22 cellular contexts compared by ENCODE assay signal in the genomic region with DNA sequence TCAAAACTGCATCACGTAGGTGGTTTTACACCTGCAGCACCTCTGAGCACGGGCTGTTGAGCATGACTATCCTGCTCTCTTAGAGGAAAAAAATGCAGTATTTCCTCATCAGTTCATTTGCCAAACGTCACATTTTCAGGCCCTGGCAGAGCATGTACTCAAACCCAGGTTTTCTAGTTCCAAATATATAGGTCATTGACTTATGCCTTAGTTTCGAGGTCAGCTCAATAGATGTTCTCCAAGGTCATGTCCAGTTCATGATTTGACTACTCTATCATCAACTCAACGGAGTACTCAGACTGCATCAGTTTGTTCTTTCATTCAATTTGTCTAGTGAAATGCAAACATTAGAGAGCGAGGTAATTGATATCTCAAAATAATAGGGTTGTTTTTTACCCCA.
"Had no signal": no experiment of that assay in that cellular context is flagged by ENCODE, and none has a peak within 500 bp of the region (broad histone marks: within the 10 kb centered on the region; RNA-seq: fewer than 3 reads in every experiment).

No MANE protein-coding gene starts in this region.

- DNase-seq: colonic mucosa; dermis blood vessel endothelial cell; esophagus squamous epithelium; foreskin fibroblast; glutamatergic neuron; islet precursor cell; lower lobe of right lung; midbrain; naive B cell; right cardiac atrium; stimulated activated CD4-positive, alpha-beta T cell treated with anti-CD3 and anti-CD28 coated beads, Interleukin-4, amount 100 ng/mL, for 1 hour; stimulated activated CD8-positive, alpha-beta memory T cell treated with anti-CD3 and anti-CD28 coated beads, Interleukin-4, amount 100 ng/mL, for 48 hours; stimulated activated naive CD8-positive, alpha-beta T cell treated with anti-CD3 and anti-CD28 coated beads, Interleukin-15, Interleukin-2, amounts not matched to agents 100 U/mL and 50 U/mL, for 24 hours; tibial artery; upper lobe of left lung; uterus had no signal

- H3K36me3 ChIP-seq: colonic mucosa, esophagus squamous epithelium, gastroesophageal sphincter, lower lobe of right lung, tibial artery, upper lobe of left lung, uterus had no signal

- H3K9me3 Mint-ChIP-seq: memory B cell; naive B cell; neural crest cell; stimulated activated effector memory CD8-positive, alpha-beta T cell treated with anti-CD3 and anti-CD28 coated beads, Interleukin-12 subunit alpha, Interleukin-12 subunit beta, amount 100 ng/mL, for 72 hours had no signal

- H3K4me3 Mint-ChIP-seq: memory B cell; naive B cell; neural crest cell; stimulated activated effector memory CD8-positive, alpha-beta T cell treated with anti-CD3 and anti-CD28 coated beads, Interleukin-12 subunit alpha, Interleukin-12 subunit beta, amount 100 ng/mL, for 72 hours had no signal

- H3K9me3 ChIP-seq: colonic mucosa, esophagus squamous epithelium, gastroesophageal sphincter, lower lobe of right lung, tibial artery, upper lobe of left lung, uterus had no signal

- H3K27ac Mint-ChIP-seq: memory B cell; stimulated activated effector memory CD8-positive, alpha-beta T cell treated with anti-CD3 and anti-CD28 coated beads, Interleukin-12 subunit alpha, Interleukin-12 subunit beta, amount 100 ng/mL, for 72 hours had no signal

- H3K36me3 Mint-ChIP-seq: memory B cell, naive B cell had no signal

- H3K4me3 ChIP-seq: colonic mucosa, esophagus squamous epithelium, gastroesophageal sphincter, lower lobe of right lung, smooth muscle cell, tibial artery, upper lobe of left lung, uterus had no signal

- H3K27ac ChIP-seq: colonic mucosa, esophagus squamous epithelium, gastroesophageal sphincter, lower lobe of right lung, tibial artery, upper lobe of left lung, uterus had no signal

- H3K4me1 ChIP-seq: colonic mucosa, uterus had no signal

- H3K4me2 ChIP-seq: smooth muscle cell had no signal

- ATAC-seq: gastroesophageal sphincter; left lobe of liver; lower lobe of right lung; right cardiac atrium; stimulated activated effector memory CD8-positive, alpha-beta T cell treated with anti-CD3 and anti-CD28 coated beads, Interleukin-12 subunit alpha, Interleukin-12 subunit beta, amount 100 ng/mL, for 72 hours; stimulated activated naive CD8-positive, alpha-beta T cell treated with anti-CD3 and anti-CD28 coated beads, Interleukin-15, Interleukin-2, amounts not matched to agents 100 U/mL and 50 U/mL, for 24 hours had no signal

- H3K27me3 ChIP-seq: colonic mucosa, tibial artery, upper lobe of left lung, uterus had no signal
